8 cellular contexts compared by ENCODE assay signal in the genomic region with DNA sequence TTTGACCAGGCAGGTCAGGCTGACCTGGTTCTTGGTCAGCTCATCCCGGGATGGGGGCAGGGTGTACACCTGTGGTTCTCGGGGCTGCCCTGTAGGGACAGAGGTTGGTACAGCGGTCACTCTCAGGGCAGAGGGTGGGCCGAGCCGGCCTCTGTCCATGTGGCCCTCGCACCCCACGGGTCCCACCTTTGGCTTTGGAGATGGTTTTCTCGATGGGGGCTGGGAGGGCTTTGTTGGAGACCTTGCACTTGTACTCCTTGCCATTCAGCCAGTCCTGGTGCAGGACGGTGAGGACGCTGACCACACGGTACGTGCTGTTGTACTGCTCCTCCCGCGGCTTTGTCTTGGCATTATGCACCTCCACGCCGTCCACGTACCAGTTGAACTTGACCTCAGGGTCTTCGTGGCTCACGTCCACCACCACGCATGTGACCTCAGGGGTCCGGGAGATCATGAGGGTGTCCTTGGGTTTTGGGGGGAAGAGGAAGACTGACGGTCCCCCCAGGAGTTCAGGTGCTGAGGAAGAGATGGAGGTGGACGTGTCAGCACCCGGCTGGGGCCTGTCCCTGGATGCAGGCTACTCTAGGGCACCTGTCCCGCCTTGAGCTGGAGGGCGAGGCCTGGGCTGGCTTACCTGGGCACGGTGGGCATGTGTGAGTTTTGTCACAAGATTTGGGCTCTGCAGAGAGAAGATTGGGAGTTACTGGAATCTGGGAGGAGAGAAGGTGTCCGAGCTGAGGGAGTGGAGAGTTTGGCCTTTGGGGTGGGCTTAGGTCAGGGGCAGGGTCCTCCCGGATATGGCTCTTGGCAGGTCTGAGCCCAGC.
DNase-seq lines count a peak whose midpoint lies in the region; ATAC-seq, FAIRE-seq and TF ChIP-seq lines count a peak whose summit lies in the region.
"Not testable (repeated sequence)": the region's sequence is repeated elsewhere in the genome, so short reads cannot be mapped to it uniquely, and the experiment has no call there.

No MANE protein-coding gene starts in this region.

- intact Hi-C loops in Right ventricle myocardium superior (cut with DNase I), result not testable (repeated sequence)

- not testable (repeated sequence) for H3K27me3 Mint-ChIP-seq in T-helper 17 cell; stimulated activated memory B cell treated with anti-CD40 and anti-IgM and Interleukin-4, amounts not matched to agents 10 μg/mL and 1 μg/mL and 100 μg/mL, for 72 hours

- H3K9me3 ChIP-seq in MM.1S (replicated peaks; ENCODE audit: insufficient read depth, low read length); T-helper 17 cell (ENCODE audit: control insufficient read depth, low read length, poor library complexity, severe bottlenecking): not testable (repeated sequence)

- not testable (repeated sequence) for H2AFZ ChIP-seq in MM.1S (ENCODE audit: low read length)

- not testable (repeated sequence) for H3K9me2 ChIP-seq in MM.1S (replicated peaks; ENCODE audit: insufficient read depth, low read length)

- H3K9ac ChIP-seq in MM.1S (ENCODE audit: low read length), result peak overlapping the region; percentile 74

- H3K36me3 Mint-ChIP-seq in T-helper 17 cell (ENCODE audit: low read depth), result not testable (repeated sequence)
- peaks cover 72% of the 10 kb centered on the region for H3K36me3 Mint-ChIP-seq in stimulated activated memory B cell treated with anti-CD40 and anti-IgM and Interleukin-4, amounts not matched to agents 10 μg/mL and 1 μg/mL and 100 μg/mL, for 72 hours

- H3K27ac Mint-ChIP-seq in T-helper 17 cell, result peak overlapping the region; percentile 41
- H3K27ac Mint-ChIP-seq in stimulated activated memory B cell treated with anti-CD40 and anti-IgM and Interleukin-4, amounts not matched to agents 10 μg/mL and 1 μg/mL and 100 μg/mL, for 72 hours, result peak overlapping the region; percentile 62

- peak overlapping the region; percentile 66; the same call in 1 of the 2 replicates for H3K4me2 ChIP-seq in MM.1S (ENCODE audit: low read depth, low read length)

- not testable (repeated sequence) for H3K9me3 Mint-ChIP-seq in stimulated activated memory B cell treated with anti-CD40 and anti-IgM and Interleukin-4, amounts not matched to agents 10 μg/mL and 1 μg/mL and 100 μg/mL, for 72 hours

- H3K4me3 ChIP-seq in GM06990 (replicated peaks; ENCODE audit: low read depth, low read length) (peak overlapping the region; percentile 53), MM.1S (ENCODE audit: low read length) (peak overlapping the region; percentile 50)
- not testable (repeated sequence) for H3K4me3 ChIP-seq in bronchial epithelial cell (ENCODE audit: low read depth, low read length)

- not testable (repeated sequence) for H4K20me1 ChIP-seq in MM.1S (ENCODE audit: insufficient read depth, low read length)

- not testable (repeated sequence) for H3K4me1 Mint-ChIP-seq in T-helper 17 cell
- H3K4me1 Mint-ChIP-seq in stimulated activated memory B cell treated with anti-CD40 and anti-IgM and Interleukin-4, amounts not matched to agents 10 μg/mL and 1 μg/mL and 100 μg/mL, for 72 hours, result peaks cover 44% of the 10 kb centered on the region

- H3K4me3 Mint-ChIP-seq in T-helper 17 cell, result not testable (repeated sequence)
- H3K4me3 Mint-ChIP-seq in stimulated activated memory B cell treated with anti-CD40 and anti-IgM and Interleukin-4, amounts not matched to agents 10 μg/mL and 1 μg/mL and 100 μg/mL, for 72 hours, result peak overlapping the region; percentile 75

- H3K27me3 ChIP-seq in GM06990 (replicated peaks; ENCODE audit: control insufficient read depth, insufficient read depth, low read length); MM.1S (replicated peaks; ENCODE audit: insufficient read depth, low read length); bronchial epithelial cell (ENCODE audit: control insufficient read depth, insufficient read depth, low read length): not testable (repeated sequence)

- H3K27ac ChIP-seq in MM.1S (ENCODE audit: low read length), result peak overlapping the region; percentile 74; the same call in 1 of the 2 replicates

- peak; percentile 60 for TF ChIP-seq POLR2A in GM18526 (IDR thresholded peaks at IDR 0.05; ENCODE audit: extremely low read depth, insufficient read length)

- DNase-seq in GM06990 (ENCODE audit: extremely low read depth, insufficient read length) (peak; percentile 46), MM.1S (peak; percentile 7), Right ventricle myocardium superior (peak; percentile 20), omental fat pad (ENCODE audit: low spot score) (peak; percentile 10)
- not testable (repeated sequence) for DNase-seq in T-helper 17 cell; bronchial epithelial cell (ENCODE audit: low read depth)

- not testable (repeated sequence) for ATAC-seq in T-helper 17 cell; Right ventricle myocardium superior (ENCODE audit: poor library complexity); omental fat pad (ENCODE audit: low FRiP score); stimulated activated memory B cell treated with anti-CD40 and anti-IgM and Interleukin-4, amounts not matched to agents 10 μg/mL and 1 μg/mL and 100 μg/mL, for 72 hours

- H3K79me2 ChIP-seq in MM.1S (ENCODE audit: low read length), result not testable (repeated sequence)

- not testable (repeated sequence) for H3F3A ChIP-seq in MM.1S (ENCODE audit: insufficient read depth, low read length)

- H3K36me3 ChIP-seq in GM06990 (ENCODE audit: control insufficient read depth, insufficient read depth, low read length), result peaks cover 41% of the 10 kb centered on the region
- not testable (repeated sequence) for H3K36me3 ChIP-seq in MM.1S (replicated peaks; ENCODE audit: insufficient read depth, low read length); bronchial epithelial cell (ENCODE audit: control insufficient read depth, insufficient read depth, low read length)

- TF ChIP-seq CTCF in GM06990 (IDR thresholded peaks at IDR 0.05; ENCODE audit: insufficient read depth, low read length, poor library complexity, severe bottlenecking); MM.1S (IDR thresholded peaks at IDR 0.05; ENCODE audit: low read length); bronchial epithelial cell (IDR thresholded peaks at IDR 0.05; ENCODE audit: insufficient read depth, low read length, severe bottlenecking); omental fat pad (IDR thresholded peaks at IDR 0.05): not testable (repeated sequence)

- FAIRE-seq in bronchial epithelial cell (lab: Jason Lieb, UNC), result peak; percentile 13

- H3K4me1 ChIP-seq in MM.1S (ENCODE audit: low read length), result not testable (repeated sequence)
